Comparison of ENCODE assay signal across 1 cellular context in genomic region chr9:121296213-121297127, GRCh38.
A peak's percentile ranks its signal among the peaks of the same experiment; 100 is the strongest.
TF ChIP-seq lines count a peak whose summit lies in the region.

No MANE protein-coding gene starts in this region.

TF ChIP-seq in K562, 482 proteins besides CTCF, POLR2A, EP300 and RAD21 (continued from another document):
- TF ChIP-seq, protein P1, sequence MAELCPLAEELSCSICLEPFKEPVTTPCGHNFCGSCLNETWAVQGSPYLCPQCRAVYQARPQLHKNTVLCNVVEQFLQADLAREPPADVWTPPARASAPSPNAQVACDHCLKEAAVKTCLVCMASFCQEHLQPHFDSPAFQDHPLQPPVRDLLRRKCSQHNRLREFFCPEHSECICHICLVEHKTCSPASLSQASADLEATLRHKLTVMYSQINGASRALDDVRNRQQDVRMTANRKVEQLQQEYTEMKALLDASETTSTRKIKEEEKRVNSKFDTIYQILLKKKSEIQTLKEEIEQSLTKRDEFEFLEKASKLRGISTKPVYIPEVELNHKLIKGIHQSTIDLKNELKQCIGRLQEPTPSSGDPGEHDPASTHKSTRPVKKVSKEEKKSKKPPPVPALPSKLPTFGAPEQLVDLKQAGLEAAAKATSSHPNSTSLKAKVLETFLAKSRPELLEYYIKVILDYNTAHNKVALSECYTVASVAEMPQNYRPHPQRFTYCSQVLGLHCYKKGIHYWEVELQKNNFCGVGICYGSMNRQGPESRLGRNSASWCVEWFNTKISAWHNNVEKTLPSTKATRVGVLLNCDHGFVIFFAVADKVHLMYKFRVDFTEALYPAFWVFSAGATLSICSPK (IDR thresholded peaks at IDR 0.05; ENCODE audit: borderline replicate concordance): no peak
- TF ChIP-seq MEF2D (tag; conservative IDR thresholded peaks at IDR 0.05; ENCODE audit: low read depth): no peak
- TF ChIP-seq CHD4 (IDR thresholded peaks at IDR 0.05; ENCODE audit: insufficient read depth, insufficient replicate concordance, low read depth, low read length, poor library complexity, severe bottlenecking): peak; percentile 68
- TF ChIP-seq, protein P2, sequence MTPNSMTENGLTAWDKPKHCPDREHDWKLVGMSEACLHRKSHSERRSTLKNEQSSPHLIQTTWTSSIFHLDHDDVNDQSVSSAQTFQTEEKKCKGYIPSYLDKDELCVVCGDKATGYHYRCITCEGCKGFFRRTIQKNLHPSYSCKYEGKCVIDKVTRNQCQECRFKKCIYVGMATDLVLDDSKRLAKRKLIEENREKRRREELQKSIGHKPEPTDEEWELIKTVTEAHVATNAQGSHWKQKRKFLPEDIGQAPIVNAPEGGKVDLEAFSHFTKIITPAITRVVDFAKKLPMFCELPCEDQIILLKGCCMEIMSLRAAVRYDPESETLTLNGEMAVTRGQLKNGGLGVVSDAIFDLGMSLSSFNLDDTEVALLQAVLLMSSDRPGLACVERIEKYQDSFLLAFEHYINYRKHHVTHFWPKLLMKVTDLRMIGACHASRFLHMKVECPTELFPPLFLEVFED (CRISPR knock-in tag; conservative IDR thresholded peaks at IDR 0.05): no peak
- peak; percentile 87 for TF ChIP-seq RBM25 (IDR thresholded peaks at IDR 0.05; ENCODE audit: low read depth, low read length, severe bottlenecking)
- TF ChIP-seq, protein P3, sequence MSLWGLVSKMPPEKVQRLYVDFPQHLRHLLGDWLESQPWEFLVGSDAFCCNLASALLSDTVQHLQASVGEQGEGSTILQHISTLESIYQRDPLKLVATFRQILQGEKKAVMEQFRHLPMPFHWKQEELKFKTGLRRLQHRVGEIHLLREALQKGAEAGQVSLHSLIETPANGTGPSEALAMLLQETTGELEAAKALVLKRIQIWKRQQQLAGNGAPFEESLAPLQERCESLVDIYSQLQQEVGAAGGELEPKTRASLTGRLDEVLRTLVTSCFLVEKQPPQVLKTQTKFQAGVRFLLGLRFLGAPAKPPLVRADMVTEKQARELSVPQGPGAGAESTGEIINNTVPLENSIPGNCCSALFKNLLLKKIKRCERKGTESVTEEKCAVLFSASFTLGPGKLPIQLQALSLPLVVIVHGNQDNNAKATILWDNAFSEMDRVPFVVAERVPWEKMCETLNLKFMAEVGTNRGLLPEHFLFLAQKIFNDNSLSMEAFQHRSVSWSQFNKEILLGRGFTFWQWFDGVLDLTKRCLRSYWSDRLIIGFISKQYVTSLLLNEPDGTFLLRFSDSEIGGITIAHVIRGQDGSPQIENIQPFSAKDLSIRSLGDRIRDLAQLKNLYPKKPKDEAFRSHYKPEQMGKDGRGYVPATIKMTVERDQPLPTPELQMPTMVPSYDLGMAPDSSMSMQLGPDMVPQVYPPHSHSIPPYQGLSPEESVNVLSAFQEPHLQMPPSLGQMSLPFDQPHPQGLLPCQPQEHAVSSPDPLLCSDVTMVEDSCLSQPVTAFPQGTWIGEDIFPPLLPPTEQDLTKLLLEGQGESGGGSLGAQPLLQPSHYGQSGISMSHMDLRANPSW (CRISPR knock-in tag; IDR thresholded peaks at IDR 0.05): no peak
- no peak for TF ChIP-seq CEBPB (tag; IDR thresholded peaks at IDR 0.05)
- TF ChIP-seq MECOM (CRISPR knock-in tag; IDR thresholded peaks at IDR 0.05): no peak
- TF ChIP-seq ADNP (tag; IDR thresholded peaks at IDR 0.05): peak; percentile 77; the same call in 1 of the 2 replicates
